19 cellular contexts compared by ENCODE assay signal in genomic region chr12:78194448-78194847, GRCh38.
A peak's percentile ranks its signal among the peaks of the same experiment; 100 is the strongest.
DNase-seq lines count a peak whose midpoint lies in the region; ATAC-seq, FAIRE-seq and TF ChIP-seq lines count a peak whose summit lies in the region.
"Had no signal": no experiment of that assay in that cellular context is flagged by ENCODE, and none has a peak within 500 bp of the region (broad histone marks: within the 10 kb centered on the region; RNA-seq: fewer than 3 reads in every experiment).

No MANE protein-coding gene starts in this region.

- intact Hi-C loops in Right ventricle myocardium inferior (cut with DNase I), result no loop called here
- intact Hi-C loops in left ventricle myocardium inferior (cut with micrococcal nuclease), result no loop called here

- peak; percentile 50 for ATAC-seq in Right ventricle myocardium inferior
- ATAC-seq in HG03095 (IDR thresholded peaks at IDR 0.05; ENCODE audit: unreplicated experiment), result no peak
- no peak for ATAC-seq in GM21619 (IDR thresholded peaks at IDR 0.05; ENCODE audit: unreplicated experiment)
- ATAC-seq in GM18873 (IDR thresholded peaks at IDR 0.05; ENCODE audit: low FRiP score, unreplicated experiment), result no peak
- ATAC-seq: activated naive CD8-positive, alpha-beta T cell treated with anti-CD3 and anti-CD28 coated beads, Interleukin-2, amount 50 U/mL, for 24 hours had no signal

- TF ChIP-seq CTCF in left ventricle myocardium inferior (IDR thresholded peaks at IDR 0.05; ENCODE audit: borderline replicate concordance), result no peak
- no peak for TF ChIP-seq CTCF in fibroblast of pulmonary artery (IDR thresholded peaks at IDR 0.05; ENCODE audit: low read length, missing control alignments)

- no peaks in the 10 kb centered on the region for H3K36me3 ChIP-seq in left ventricle myocardium inferior
- H3K36me3 ChIP-seq: neutrophil had no signal

- H3K9me3 ChIP-seq in left ventricle myocardium inferior (replicated peaks), result no peaks in the 10 kb centered on the region
- H3K9me3 ChIP-seq: neutrophil had no signal

- no peak overlapping the region for H3K27ac ChIP-seq in left ventricle myocardium inferior (replicated peaks)
- H3K27ac ChIP-seq: hepatocyte, neutrophil had no signal

- DNase-seq in Right ventricle myocardium inferior (ENCODE audit: missing footprints) (no peak), left ventricle myocardium inferior (no peak), amniotic epithelial cell (ENCODE audit: low read depth) (peak; percentile 86), fibroblast of pulmonary artery (ENCODE audit: low read depth) (peak; percentile 95), GM19239 (ENCODE audit: insufficient read length, low spot score) (no peak)
- DNase-seq: activated CD4-positive, alpha-beta T cell treated with anti-CD3 and anti-CD28 coated beads for 1 hour; activated naive CD8-positive, alpha-beta T cell treated with anti-CD3 and anti-CD28 coated beads, Interleukin-2, amount 50 U/mL, for 24 hours; activated T-cell treated with anti-CD3 and anti-CD28 coated beads, Interleukin-2, amount 50 U/mL, for 1 hour; effector CD4-positive, alpha-beta T cell; NK-92 treated with Interleukin-12 subunit alpha and Interleukin-12 subunit beta, amount 100 ng/mL, for 24 hours; stimulated activated CD4-positive, alpha-beta T cell treated with anti-CD3 and anti-CD28 coated beads, Interleukin-12 subunit alpha, Interleukin-12 subunit beta, amount 100 ng/mL, for 4 hours had no signal

- no peak overlapping the region for H3K4me3 ChIP-seq in left ventricle myocardium inferior
- no peak overlapping the region for H3K4me3 ChIP-seq in fibroblast of pulmonary artery (replicated peaks; ENCODE audit: low read depth, low read length)
- H3K4me3 ChIP-seq: hepatocyte, lung had no signal

- no peaks in the 10 kb centered on the region for H3K27me3 ChIP-seq in left ventricle myocardium inferior (ENCODE audit: low read depth)
- H3K27me3 ChIP-seq: hepatocyte, neutrophil had no signal

- FAIRE-seq in GM19239 (lab: Jason Lieb, UNC), result no peak
- FAIRE-seq: A204.1, HTR-8/SVneo had no signal

- H3K4me1 ChIP-seq in left ventricle myocardium inferior, result no peaks in the 10 kb centered on the region

Comparison
In these comparisons a context has a peak if more than half of its experiments do, and no peak if none do; other contexts are left out.
1. DNase-seq: peak in amniotic epithelial cell (single experiment) and fibroblast of pulmonary artery (single experiment); none in Right ventricle myocardium inferior (single experiment), left ventricle myocardium inferior (single experiment) and GM19239 (single experiment).